Comparison of ENCODE assay signal across 16 cellular contexts in the genomic region with DNA sequence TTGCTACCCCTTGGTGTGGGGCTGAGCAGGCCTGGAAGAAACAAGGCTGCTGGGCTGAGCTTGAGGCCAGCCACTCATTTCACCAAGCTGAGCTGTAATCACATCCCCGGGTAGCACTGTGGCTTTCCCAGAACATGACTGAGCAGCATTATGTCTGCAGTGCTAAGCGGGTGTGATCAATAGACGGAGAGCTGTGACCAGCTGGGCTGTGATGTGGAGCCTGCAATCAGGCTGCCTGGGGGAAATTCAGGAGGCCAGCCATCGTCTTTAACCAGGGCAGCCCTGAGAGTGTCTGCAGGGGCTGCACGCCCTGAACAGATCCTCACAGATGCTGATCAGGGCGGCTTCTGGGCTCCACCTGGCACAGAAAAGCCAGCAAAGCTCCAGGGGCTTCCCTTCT.
"Had no signal": no experiment of that assay in that cellular context is flagged by ENCODE, and none has a peak within 500 bp of the region (broad histone marks: within the 10 kb centered on the region; RNA-seq: fewer than 3 reads in every experiment).

No MANE protein-coding gene starts in this region.

- H3K36me3 ChIP-seq: sigmoid colon, thoracic aorta had no signal

- H3K27ac Mint-ChIP-seq: activated CD4-positive, alpha-beta T cell treated with anti-CD3 and anti-CD28 coated beads for 36 hours; activated naive CD8-positive, alpha-beta T cell treated with anti-CD3 and anti-CD28 coated beads, Interleukin-2, amount 10 ng/mL, durations not matched to agents 7 days and 5 days; activated T-helper 17 cell treated with anti-CD3 and anti-CD28 coated beads, Interleukin-2, amount 50 U/mL, for 72 hours; stimulated activated memory B cell treated with anti-CD40 and anti-IgM and Interleukin-4, amounts not matched to agents 10 μg/mL and 1 μg/mL and 100 μg/mL, for 72 hours; WTC11 had no signal

- H3K4me3 ChIP-seq: dorsolateral prefrontal cortex, sigmoid colon, thoracic aorta had no signal

- H3K9ac ChIP-seq: parathyroid adenoma had no signal

- H2AFZ ChIP-seq: parathyroid adenoma had no signal

- H3K9me3 ChIP-seq: thoracic aorta had no signal

- H3K4me3 Mint-ChIP-seq: activated CD4-positive, alpha-beta T cell treated with anti-CD3 and anti-CD28 coated beads for 36 hours; activated naive CD8-positive, alpha-beta T cell treated with anti-CD3 and anti-CD28 coated beads, Interleukin-2, amount 10 ng/mL, durations not matched to agents 7 days and 5 days; activated T-helper 17 cell treated with anti-CD3 and anti-CD28 coated beads, Interleukin-2, amount 50 U/mL, for 72 hours; stimulated activated memory B cell treated with anti-CD40 and anti-IgM and Interleukin-4, amounts not matched to agents 10 μg/mL and 1 μg/mL and 100 μg/mL, for 72 hours; WTC11 had no signal

- H3K36me3 Mint-ChIP-seq: activated naive CD8-positive, alpha-beta T cell treated with anti-CD3 and anti-CD28 coated beads, Interleukin-2, amount 10 ng/mL, durations not matched to agents 7 days and 5 days; stimulated activated memory B cell treated with anti-CD40 and anti-IgM and Interleukin-4, amounts not matched to agents 10 μg/mL and 1 μg/mL and 100 μg/mL, for 72 hours had no signal

- H3K4me1 Mint-ChIP-seq: activated CD4-positive, alpha-beta T cell treated with anti-CD3 and anti-CD28 coated beads for 36 hours; activated naive CD8-positive, alpha-beta T cell treated with anti-CD3 and anti-CD28 coated beads, Interleukin-2, amount 10 ng/mL, durations not matched to agents 7 days and 5 days; stimulated activated memory B cell treated with anti-CD40 and anti-IgM and Interleukin-4, amounts not matched to agents 10 μg/mL and 1 μg/mL and 100 μg/mL, for 72 hours; WTC11 had no signal

- H3K79me2 ChIP-seq: parathyroid adenoma had no signal

- H3K27me3 ChIP-seq: dorsolateral prefrontal cortex, sigmoid colon had no signal

- H3K27ac ChIP-seq: parathyroid adenoma, sigmoid colon, thoracic aorta had no signal

- H3K9me3 Mint-ChIP-seq: activated naive CD8-positive, alpha-beta T cell treated with anti-CD3 and anti-CD28 coated beads, Interleukin-2, amount 10 ng/mL, durations not matched to agents 7 days and 5 days; activated T-helper 17 cell treated with anti-CD3 and anti-CD28 coated beads, Interleukin-2, amount 50 U/mL, for 72 hours had no signal

- H3K27me3 Mint-ChIP-seq: activated CD4-positive, alpha-beta T cell treated with anti-CD3 and anti-CD28 coated beads for 36 hours had no signal

- DNase-seq: activated CD4-positive, alpha-beta T cell treated with anti-CD3 and anti-CD28 coated beads for 36 hours; activated CD4-positive, alpha-beta T cell treated with anti-CD3 and anti-CD28 coated beads, Interleukin-2, amount 50 U/mL, for 48 hours; activated naive CD4-positive, alpha-beta T cell; activated naive CD8-positive, alpha-beta T cell treated with anti-CD3 and anti-CD28 coated beads, Interleukin-2, amount 10 ng/mL, durations not matched to agents 7 days and 5 days; caudate nucleus; kidney; mammary epithelial cell; sigmoid colon; stimulated activated CD4-positive, alpha-beta T cell treated with anti-CD3 and anti-CD28 coated beads, Interleukin-4, amount 100 ng/mL, for 24 hours had no signal

- ATAC-seq: activated CD4-positive, alpha-beta T cell treated with anti-CD3 and anti-CD28 coated beads for 36 hours; activated T-helper 17 cell treated with anti-CD3 and anti-CD28 coated beads, Interleukin-2, amount 50 U/mL, for 72 hours; left lobe of liver; stimulated activated memory B cell treated with anti-CD40 and anti-IgM and Interleukin-4, amounts not matched to agents 10 μg/mL and 1 μg/mL and 100 μg/mL, for 72 hours; WTC11 had no signal
